Comparison of ENCODE assay signal across 8 cellular contexts in genomic region chr22:37681556-37682049, GRCh38. TPM values are rescaled to one million over a fixed set of nuclear protein-coding genes. Genes with fewer than 3 reads are reported as not detected.
DNase-seq lines count a peak whose midpoint lies in the region; ATAC-seq and TF ChIP-seq lines count a peak whose summit lies in the region.

No MANE protein-coding gene starts in this region.

- no peak for TF ChIP-seq RAD21 in HCT116 (IDR thresholded peaks at IDR 0.05; ENCODE audit: low read depth)

- peaks cover 4% of the 10 kb centered on the region for H3K79me2 ChIP-seq in HCT116 (ENCODE audit: insufficient read depth, low read length)

- H3K27me3 ChIP-seq in BJ (ENCODE audit: control insufficient read depth, insufficient read depth, low read length) (no peaks in the 10 kb centered on the region), HCT116 (ENCODE audit: insufficient read depth, low read length) (no peaks in the 10 kb centered on the region)

- peaks cover 32% of the 10 kb centered on the region for H3K4me1 Mint-ChIP-seq in nephron

- H3K4me3 ChIP-seq in BJ (ENCODE audit: low read depth, low read length) (no peak overlapping the region), HCT116 (replicated peaks in 1 of 2; ENCODE audit: low read depth in 1 of 2, low read length in 2 of 2) (no peak overlapping the region), epithelial cell of proximal tubule (ENCODE audit: low read depth, low read length) (no peak overlapping the region)

- peak; percentile 68 for ATAC-seq in HCT116
- ATAC-seq in HG03571 (IDR thresholded peaks at IDR 0.05; ENCODE audit: unreplicated experiment): no peak

- H3K9me2 ChIP-seq in HCT116 (ENCODE audit: insufficient read depth): no peaks in the 10 kb centered on the region

- H3K27ac ChIP-seq in HCT116 (ENCODE audit: low read depth, low read length): 0 out of 2 replicates have a peak overlapping the region, but pooled peaks have one; percentile 2

- no peak for DNase-seq in BJ (ENCODE audit: low read depth)
- DNase-seq in HCT116 (ENCODE audit: low read depth, low spot score): peak; percentile 62
- DNase-seq in NOMO-1 treated with DMSO at 0.1 percent for 48 hours (lab: John Stamatoyannopoulos, UW; ENCODE audit: unreplicated experiment): peak; percentile 68
- DNase-seq in activated CD8-positive, alpha-beta memory T cell treated with anti-CD3 and anti-CD28 coated beads, Interleukin-2, amount 50 U/mL, for 4 hours: peak; percentile 74
- no peak for DNase-seq in epithelial cell of proximal tubule (ENCODE audit: low read depth)
- DNase-seq in superior temporal gyrus (ENCODE audit: extremely low spot score): peak; percentile 74

- no peak for TF ChIP-seq POLR2A in HCT116 (IDR thresholded peaks at IDR 0.05; ENCODE audit: borderline replicate concordance, extremely low read depth, insufficient read depth, insufficient read length)

- H3K36me3 Mint-ChIP-seq in nephron (ENCODE audit: low read depth): peaks cover 6% of the 10 kb centered on the region

- RAD21 ChIA-PET in HCT116 (lab: Charles Lee; ENCODE audit: low non-redundant PET in 1 of 2, low total read pairs in 2 of 2, uncharacterized antibody in 2 of 2, unreplicated experiment in 2 of 2): interaction anchor here (0.6 to 2.3 kb wide), 8 partner anchors 27 to 119 kb away, joined by 3 to 15 read pairs (median 3); no protein-coding TSS in a partner anchor

- POLR2A ChIA-PET in BJ (lab: Charles Lee): interaction anchor here (1.0 kb wide), 1 partner anchor 38 kb away, joined by 5 read pairs; no protein-coding TSS in a partner anchor
- POLR2A ChIA-PET in HCT116 (lab: Charles Lee): no interaction called here

- CTCF ChIA-PET in BJ (lab: Yijun Ruan, JAX) (interaction anchor here (0.6 to 15.5 kb wide), 32 partner anchors 11 to 182 kb away, joined by 3 to 265 read pairs (median 6); partner anchors contain the start of genes GCAT, GGA1, PDXP and SH3BP1), HCT116 (lab: Charles Lee) (interaction anchor here (0.7 to 3.3 kb wide), 13 partner anchors 10 to 143 kb away, joined by 3 to 28 read pairs (median 5); partner anchors contain the start of genes GGA1 and PDXP)

- H3K9me3 ChIP-seq in HCT116 (ENCODE audit: control insufficient read depth in 1 of 2, insufficient read depth in 1 of 2, low read depth in 1 of 2, low read length in 2 of 2): no peaks in the 10 kb centered on the region

- H4K20me1 ChIP-seq in HCT116 (ENCODE audit: insufficient read depth): no peaks in the 10 kb centered on the region

- H3K36me3 ChIP-seq in BJ (ENCODE audit: control insufficient read depth, insufficient read depth, low read length) (peaks cover 17% of the 10 kb centered on the region), HCT116 (ENCODE audit: control insufficient read depth in 1 of 2, insufficient read depth in 2 of 2, low read length in 2 of 2) (peaks cover 5 to 11% of the 10 kb centered on the region in 2 experiments; a peak in 3 of 4 replicates)

- peak overlapping the region; percentile 36 for H3K4me2 ChIP-seq in HCT116 (ENCODE audit: low read length)

- H3K27ac Mint-ChIP-seq in nephron: peak overlapping the region; percentile 50 to 78 (median 54)

- TF ChIP-seq CTCF in BJ (IDR thresholded peaks at IDR 0.05; ENCODE audit: insufficient read depth, low read depth, low read length) (peak; percentile 96), HCT116 (IDR thresholded peaks at IDR 0.05 in 2 of 3, conservative IDR thresholded peaks at IDR 0.05 in 1 of 3; ENCODE audit: borderline replicate concordance in 1 of 3, insufficient read depth in 1 of 3, low read depth in 2 of 3, low read length in 2 of 3) (peak in 2 of 3 experiments; percentile 92 to 96; a peak in 4 of 6 replicates), epithelial cell of proximal tubule (conservative IDR thresholded peaks at IDR 0.05; ENCODE audit: low read depth, low read length) (peak; percentile 95), nephron (IDR thresholded peaks at IDR 0.05; ENCODE audit: unreplicated experiment in 3 of 3) (peak; percentile 70 to 85 (median 81))

- H3K27me3 Mint-ChIP-seq in nephron (ENCODE audit: low read depth): no peaks in the 10 kb centered on the region

- peaks cover 14 to 62% of the 10 kb centered on the region in 2 experiments for H3K4me1 ChIP-seq in HCT116 (ENCODE audit: control insufficient read depth in 1 of 2, insufficient read depth in 2 of 2, low read length in 2 of 2)

- H3K4me3 Mint-ChIP-seq in nephron: peak overlapping the region in 2 of 3 experiments; percentile 23 to 43

- BruUV-seq in HCT116 (replicated peaks; lab: Mats Ljungman, UMichigan): no TSS peak

- H3K9ac ChIP-seq in HCT116 (ENCODE audit: low read length): peak overlapping the region; percentile 40; the same call in 1 of the 2 replicates

- no peaks in the 10 kb centered on the region for H3K9me3 Mint-ChIP-seq in nephron

- no peak overlapping the region for H2AFZ ChIP-seq in HCT116 (ENCODE audit: low read depth, low read length, poor library complexity, severe bottlenecking)

- intact Hi-C loops in HCT116 (cut with micrococcal nuclease): loop anchor here (2.0 kb wide), 2 partner anchors 39 to 143 kb away; no protein-coding TSS in a partner anchor

TF ChIP-seq in HCT116, 20 proteins besides CTCF, POLR2A, EP300 and RAD21 (continues in another document):
- TF ChIP-seq, protein P1, sequence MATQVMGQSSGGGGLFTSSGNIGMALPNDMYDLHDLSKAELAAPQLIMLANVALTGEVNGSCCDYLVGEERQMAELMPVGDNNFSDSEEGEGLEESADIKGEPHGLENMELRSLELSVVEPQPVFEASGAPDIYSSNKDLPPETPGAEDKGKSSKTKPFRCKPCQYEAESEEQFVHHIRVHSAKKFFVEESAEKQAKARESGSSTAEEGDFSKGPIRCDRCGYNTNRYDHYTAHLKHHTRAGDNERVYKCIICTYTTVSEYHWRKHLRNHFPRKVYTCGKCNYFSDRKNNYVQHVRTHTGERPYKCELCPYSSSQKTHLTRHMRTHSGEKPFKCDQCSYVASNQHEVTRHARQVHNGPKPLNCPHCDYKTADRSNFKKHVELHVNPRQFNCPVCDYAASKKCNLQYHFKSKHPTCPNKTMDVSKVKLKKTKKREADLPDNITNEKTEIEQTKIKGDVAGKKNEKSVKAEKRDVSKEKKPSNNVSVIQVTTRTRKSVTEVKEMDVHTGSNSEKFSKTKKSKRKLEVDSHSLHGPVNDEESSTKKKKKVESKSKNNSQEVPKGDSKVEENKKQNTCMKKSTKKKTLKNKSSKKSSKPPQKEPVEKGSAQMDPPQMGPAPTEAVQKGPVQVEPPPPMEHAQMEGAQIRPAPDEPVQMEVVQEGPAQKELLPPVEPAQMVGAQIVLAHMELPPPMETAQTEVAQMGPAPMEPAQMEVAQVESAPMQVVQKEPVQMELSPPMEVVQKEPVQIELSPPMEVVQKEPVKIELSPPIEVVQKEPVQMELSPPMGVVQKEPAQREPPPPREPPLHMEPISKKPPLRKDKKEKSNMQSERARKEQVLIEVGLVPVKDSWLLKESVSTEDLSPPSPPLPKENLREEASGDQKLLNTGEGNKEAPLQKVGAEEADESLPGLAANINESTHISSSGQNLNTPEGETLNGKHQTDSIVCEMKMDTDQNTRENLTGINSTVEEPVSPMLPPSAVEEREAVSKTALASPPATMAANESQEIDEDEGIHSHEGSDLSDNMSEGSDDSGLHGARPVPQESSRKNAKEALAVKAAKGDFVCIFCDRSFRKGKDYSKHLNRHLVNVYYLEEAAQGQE (IDR thresholded peaks at IDR 0.05; ENCODE audit: low read depth): no peak
- TF ChIP-seq SIN3A (IDR thresholded peaks at IDR 0.05; ENCODE audit: low read depth) (no peak), SRF (IDR thresholded peaks at IDR 0.05; ENCODE audit: low read depth) (no peak), EGR1 (IDR thresholded peaks at IDR 0.05; ENCODE audit: low read depth) (no peak), ZNF274 (IDR thresholded peaks at IDR 0.05; ENCODE audit: low read depth, low read length) (no peak), EZH2 (IDR thresholded peaks at IDR 0.05) (no peak), SP1 (IDR thresholded peaks at IDR 0.05; ENCODE audit: low read depth) (no peak), ZFX (IDR thresholded peaks at IDR 0.05) (no peak), CEBPB (IDR thresholded peaks at IDR 0.05; ENCODE audit: low read depth) (no peak), POLR2AphosphoS5 (IDR thresholded peaks at IDR 0.05; ENCODE audit: low read depth, low read length) (no peak), EZH2phosphoT487 (IDR thresholded peaks at IDR 0.05; ENCODE audit: borderline replicate concordance) (no peak), ATF3 (IDR thresholded peaks at IDR 0.05) (no peak), FOSL1 (IDR thresholded peaks at IDR 0.05; ENCODE audit: low read depth) (no peak)
- TF ChIP-seq, protein P2, sequence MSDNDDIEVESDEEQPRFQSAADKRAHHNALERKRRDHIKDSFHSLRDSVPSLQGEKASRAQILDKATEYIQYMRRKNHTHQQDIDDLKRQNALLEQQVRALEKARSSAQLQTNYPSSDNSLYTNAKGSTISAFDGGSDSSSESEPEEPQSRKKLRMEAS (IDR thresholded peaks at IDR 0.05): no peak

RNA-seq across cellular contexts. Expression of gene NOL12, which starts 4.5 kb away (rescaled TPM):
- polyA plus RNA-seq in BJ (2011; rRNA removed): 11.0 and 16.5 TPM in 2 replicates
- polyA minus RNA-seq in BJ (2011; rRNA and poly(A)+ RNA removed): 6.8 and 8.0 TPM in 2 replicates
- total RNA-seq in HCT116 (2021; ENCODE audit: unreplicated experiment) (31.4 TPM), epithelial cell of proximal tubule (18.2 and 47.9 TPM in 2 replicates)
- polyA plus RNA-seq in HCT116 (2012): 19.2 and 28.2 TPM in 2 replicates

RNA-seq across cellular contexts. Expression of gene LGALS1, which starts 6.2 kb away (rescaled TPM):
- polyA plus RNA-seq in BJ (2011; rRNA removed): 9,083 and 9,143 TPM in 2 replicates
- polyA minus RNA-seq in BJ (2011; rRNA and poly(A)+ RNA removed): 3,496 and 6,684 TPM in 2 replicates
- total RNA-seq in HCT116 (2021; ENCODE audit: unreplicated experiment): 1,080 TPM
- 2,758 and 2,875 TPM in 2 replicates for polyA plus RNA-seq in HCT116 (2012)
- total RNA-seq in epithelial cell of proximal tubule: 1,711 and 1,833 TPM in 2 replicates

RNA-seq across cellular contexts. Expression of gene TRIOBP, which starts 15.2 kb away (rescaled TPM):
- polyA plus RNA-seq in BJ (2011; rRNA removed): 52.0 and 73.9 TPM in 2 replicates
- polyA minus RNA-seq in BJ (2011; rRNA and poly(A)+ RNA removed): 86.6 and 99.0 TPM in 2 replicates
- 244 TPM for total RNA-seq in HCT116 (2021; ENCODE audit: unreplicated experiment)
- 229 and 253 TPM in 2 replicates for polyA plus RNA-seq in HCT116 (2012)
- total RNA-seq in epithelial cell of proximal tubule: 75.1 and 82.2 TPM in 2 replicates

RNA-seq across cellular contexts. Expression of gene PDXP, which starts 23.1 kb away (rescaled TPM):
- polyA plus RNA-seq in BJ (2011; rRNA removed): 16.4 and 24.0 TPM in 2 replicates
- polyA minus RNA-seq in BJ (2011; rRNA and poly(A)+ RNA removed): 5.9 and 11.8 TPM in 2 replicates
- 42.7 TPM for total RNA-seq in HCT116 (2021; ENCODE audit: unreplicated experiment)
- polyA plus RNA-seq in HCT116 (2012): 43.9 and 52.6 TPM in 2 replicates
- 21.0 and 42.3 TPM in 2 replicates for total RNA-seq in epithelial cell of proximal tubule

RNA-seq across cellular contexts. Expression of gene SH3BP1, which starts 42.1 kb away (rescaled TPM):
- 4.7 and 5.8 TPM in 2 replicates for polyA plus RNA-seq in BJ (2011; rRNA removed)
- polyA minus RNA-seq in BJ (2011; rRNA and poly(A)+ RNA removed): 3.3 and 6.2 TPM in 2 replicates
- total RNA-seq in HCT116 (2021; ENCODE audit: unreplicated experiment) (48.4 TPM), epithelial cell of proximal tubule (15.1 and 25.0 TPM in 2 replicates)
- 72.9 and 82.7 TPM in 2 replicates for polyA plus RNA-seq in HCT116 (2012)

Comparison
In these comparisons a context has a peak if more than half of its experiments do, and no peak if none do; other contexts are left out.
1. DNase-seq: peak in HCT116 (single experiment), NOMO-1 treated with DMSO at 0.1 percent for 48 hours (single experiment), activated CD8-positive, alpha-beta memory T cell treated with anti-CD3 and anti-CD28 coated beads, Interleukin-2, amount 50 U/mL, for 4 hours (single experiment) and superior temporal gyrus (single experiment); none in BJ (single experiment) and epithelial cell of proximal tubule (single experiment).
2. Peak in every context shown above with its lines, with median percentiles within 50 percentile points of each other: CTCF ChIP-seq.